ENCODE assay signal across 8 cellular contexts in genomic region chr2:56008661-56009411, GRCh38.
DNase-seq lines count a peak whose midpoint lies in the region; ATAC-seq, FAIRE-seq and TF ChIP-seq lines count a peak whose summit lies in the region.

No MANE protein-coding gene starts in this region.

- no peaks in the 10 kb centered on the region for H3K9me3 ChIP-seq in mucosa of descending colon

- no peaks in the 10 kb centered on the region for H3K9me3 Mint-ChIP-seq in endothelial cell (ENCODE audit: unreplicated experiment)
- H3K9me3 Mint-ChIP-seq in activated CD4-positive, alpha-beta memory T cell treated with anti-CD3 and anti-CD28 coated beads, Interleukin-2, amount 10 ng/mL, durations not matched to agents 7 days and 5 days = no peaks in the 10 kb centered on the region

- DNase-seq in DMS79 treated with DMSO at 0.1 percent for 48 hours (lab: John Stamatoyannopoulos, UW) (peak; percentile 58), NCI-H460 (ENCODE audit: extremely low read depth, low read depth) (peak; percentile 15), endothelial cell (ENCODE audit: low spot score) (peak; percentile 74), mucosa of descending colon (peak in 2 of 3 donors; percentile 32 to 46), GM19239 (ENCODE audit: insufficient read length, low spot score) (no peak), T-helper 2 cell (no peak)
- no peak for DNase-seq in activated CD4-positive, alpha-beta T cell treated with anti-CD3 and anti-CD28 coated beads for 1 hour
- DNase-seq in activated CD4-positive, alpha-beta memory T cell treated with anti-CD3 and anti-CD28 coated beads, Interleukin-2, amount 10 ng/mL, durations not matched to agents 7 days and 5 days = no peak

- TF ChIP-seq CTCF in endothelial cell (IDR thresholded peaks at IDR 0.05; ENCODE audit: unreplicated experiment) (no peak), mucosa of descending colon (IDR thresholded peaks at IDR 0.05) (no peak)

- CTCF ChIA-PET in activated CD4-positive, alpha-beta memory T cell treated with anti-CD3 and anti-CD28 coated beads, Interleukin-2, amount 10 ng/mL, durations not matched to agents 7 days and 5 days (lab: Charles Lee) = no interaction called here

- no peaks in the 10 kb centered on the region for H3K36me3 ChIP-seq in mucosa of descending colon (ENCODE audit: low read depth)

- no peak for FAIRE-seq in GM19239 (lab: Jason Lieb, UNC)

- no peaks in the 10 kb centered on the region for H3K4me1 ChIP-seq in mucosa of descending colon (ENCODE audit: low read depth)

- no peak overlapping the region for H3K4me3 ChIP-seq in mucosa of descending colon

- POLR2A ChIA-PET in activated CD4-positive, alpha-beta memory T cell treated with anti-CD3 and anti-CD28 coated beads, Interleukin-2, amount 10 ng/mL, durations not matched to agents 7 days and 5 days (lab: Charles Lee) = no interaction called here

- no peak overlapping the region for H3K27ac Mint-ChIP-seq in endothelial cell (ENCODE audit: unreplicated experiment)
- no peak overlapping the region for H3K27ac Mint-ChIP-seq in activated CD4-positive, alpha-beta memory T cell treated with anti-CD3 and anti-CD28 coated beads, Interleukin-2, amount 10 ng/mL, durations not matched to agents 7 days and 5 days

- H3K36me3 Mint-ChIP-seq in endothelial cell (ENCODE audit: low read depth, unreplicated experiment) = no peaks in the 10 kb centered on the region
- H3K36me3 Mint-ChIP-seq in activated CD4-positive, alpha-beta memory T cell treated with anti-CD3 and anti-CD28 coated beads, Interleukin-2, amount 10 ng/mL, durations not matched to agents 7 days and 5 days (ENCODE audit: low read depth) = no peaks in the 10 kb centered on the region

- no peaks in the 10 kb centered on the region for H3K27me3 Mint-ChIP-seq in endothelial cell (ENCODE audit: unreplicated experiment)
- H3K27me3 Mint-ChIP-seq in activated CD4-positive, alpha-beta memory T cell treated with anti-CD3 and anti-CD28 coated beads, Interleukin-2, amount 10 ng/mL, durations not matched to agents 7 days and 5 days = peaks cover 2% of the 10 kb centered on the region

- H3K4me3 Mint-ChIP-seq in endothelial cell (ENCODE audit: unreplicated experiment) = no peak overlapping the region
- H3K4me3 Mint-ChIP-seq in activated CD4-positive, alpha-beta memory T cell treated with anti-CD3 and anti-CD28 coated beads, Interleukin-2, amount 10 ng/mL, durations not matched to agents 7 days and 5 days = no peak overlapping the region

- H3K4me1 Mint-ChIP-seq in endothelial cell (ENCODE audit: unreplicated experiment) = peaks cover 13% of the 10 kb centered on the region
- H3K4me1 Mint-ChIP-seq in activated CD4-positive, alpha-beta memory T cell treated with anti-CD3 and anti-CD28 coated beads, Interleukin-2, amount 10 ng/mL, durations not matched to agents 7 days and 5 days = no peaks in the 10 kb centered on the region

- peak; percentile 59 for ATAC-seq in mucosa of descending colon

- intact Hi-C loops in mucosa of descending colon (cut with DNase I, micrococcal nuclease) = no loop called here

Comparison
In these comparisons a context has a peak if more than half of its experiments do, and no peak if none do; other contexts are left out.
1. DNase-seq: peak in DMS79 treated with DMSO at 0.1 percent for 48 hours (single experiment), NCI-H460 (single experiment), endothelial cell (single experiment) and mucosa of descending colon (2 of 3); none in activated CD4-positive, alpha-beta T cell treated with anti-CD3 and anti-CD28 coated beads for 1 hour (single experiment), GM19239 (single experiment), activated CD4-positive, alpha-beta memory T cell treated with anti-CD3 and anti-CD28 coated beads, Interleukin-2, amount 10 ng/mL, durations not matched to agents 7 days and 5 days (single experiment) and T-helper 2 cell (0 of 5).